In genomic region chr10:47255033-47255813, GRCh38 we compare ENCODE assay signal across 21 cellular contexts. TPM values are rescaled to one million over a fixed set of nuclear protein-coding genes. Genes with fewer than 3 reads are reported as not detected.
DNase-seq lines count a peak whose midpoint lies in the region; ATAC-seq, FAIRE-seq and TF ChIP-seq lines count a peak whose summit lies in the region.
"Had no signal": no experiment of that assay in that cellular context is flagged by ENCODE, and none has a peak within 500 bp of the region (broad histone marks: within the 10 kb centered on the region; RNA-seq: fewer than 3 reads in every experiment).

No MANE protein-coding gene starts in this region.

- peak overlapping the region; percentile 60 for H3K9ac ChIP-seq in Loucy (ENCODE audit: low read depth, low read length, poor library complexity, severe bottlenecking)
- no peak overlapping the region for H3K9ac ChIP-seq in astrocyte (ENCODE audit: low read length)

- H3K27me3 ChIP-seq in Loucy (ENCODE audit: insufficient read depth, low read length, poor library complexity, severe bottlenecking) (no peaks in the 10 kb centered on the region), astrocyte (ENCODE audit: insufficient read depth, low read length) (no peaks in the 10 kb centered on the region), neutrophil (no peaks in the 10 kb centered on the region), A673 (replicated peaks; ENCODE audit: insufficient read depth, low read depth, low read length, poor library complexity) (no peaks in the 10 kb centered on the region)
- H3K27me3 ChIP-seq: adrenal gland, thyroid gland had no signal

- no peaks in the 10 kb centered on the region for H4K20me1 ChIP-seq in Loucy (ENCODE audit: insufficient read depth, low read length, poor library complexity, severe bottlenecking)
- H4K20me1 ChIP-seq in astrocyte (ENCODE audit: insufficient read depth, low read length) = no peaks in the 10 kb centered on the region

- no peak overlapping the region for H3K4me3 ChIP-seq in Loucy (ENCODE audit: low read length, poor library complexity, severe bottlenecking)
- H3K4me3 ChIP-seq in astrocyte (ENCODE audit: insufficient read depth, low read depth, low read length) = no peak overlapping the region
- H3K4me3 ChIP-seq in neutrophil (ENCODE audit: low read depth in 1 of 2, low read length in 1 of 2) = no peak overlapping the region
- no peak overlapping the region for H3K4me3 ChIP-seq in A673 (ENCODE audit: low read depth, low read length, poor library complexity, severe bottlenecking)
- H3K4me3 ChIP-seq: adrenal gland, esophagus squamous epithelium, prostate gland, spleen, thyroid gland had no signal

- peak; percentile 36 for DNase-seq in DMS53 (lab: John Stamatoyannopoulos, UW)
- no peak for DNase-seq in DMS53 treated with DMSO at 0.1 percent for 48 hours (lab: John Stamatoyannopoulos, UW; ENCODE audit: unreplicated experiment)
- DNase-seq in astrocyte (ENCODE audit: low read depth) = no peak
- no peak for DNase-seq in A673 (ENCODE audit: low spot score)
- DNase-seq: activated CD4-positive, alpha-beta T cell treated with anti-CD3 and anti-CD28 coated beads, Interleukin-2, amount 10 ng/mL, durations not matched to agents 7 days and 5 days; activated T-cell treated with anti-CD3 and anti-CD28 coated beads, Interleukin-2, amount 50 U/mL, for 4 hours; C1 segment of cervical spinal cord; esophagus squamous epithelium; spleen; thyroid gland had no signal

- no TSS peak for BruUV-seq in A673 (replicated peaks; lab: Mats Ljungman, UMichigan)

- no peaks in the 10 kb centered on the region for H3K9me3 ChIP-seq in Loucy (ENCODE audit: insufficient read depth, low read depth, low read length)
- H3K9me3 ChIP-seq in astrocyte (ENCODE audit: insufficient read depth, low read depth, low read length) = no peaks in the 10 kb centered on the region
- H3K9me3 ChIP-seq in neutrophil = no peaks in the 10 kb centered on the region
- H3K9me3 ChIP-seq in A673 (ENCODE audit: low read depth, low read length, poor library complexity, severe bottlenecking) = no peaks in the 10 kb centered on the region
- H3K9me3 ChIP-seq: adrenal gland, esophagus squamous epithelium, prostate gland, spleen, thyroid gland had no signal

- no peak for FAIRE-seq in astrocyte (lab: Jason Lieb, UNC)
- FAIRE-seq: HTR-8/SVneo, TTC549 had no signal

- H3K9me3 Mint-ChIP-seq in astrocyte (ENCODE audit: unreplicated experiment) = peaks cover 5% of the 10 kb centered on the region

- peak overlapping the region; percentile 12 for H3K4me3 Mint-ChIP-seq in astrocyte (ENCODE audit: unreplicated experiment)
- H3K4me3 Mint-ChIP-seq: activated CD4-positive, alpha-beta T cell treated with anti-CD3 and anti-CD28 coated beads, Interleukin-2, amount 10 ng/mL, durations not matched to agents 7 days and 5 days; activated T-cell treated with anti-CD3 and anti-CD28 coated beads, Interleukin-2, amount 50 U/mL, for 4 hours had no signal

- no peaks in the 10 kb centered on the region for H3K9me2 ChIP-seq in Loucy (replicated peaks; ENCODE audit: low read depth, low read length)

- peaks cover 4% of the 10 kb centered on the region; the same call in 1 of the 2 replicates for H3F3A ChIP-seq in Loucy (ENCODE audit: low read depth)

- CTCF ChIA-PET in A673 (lab: Charles Lee) = no interaction called here

- no peaks in the 10 kb centered on the region for H3K36me3 Mint-ChIP-seq in astrocyte (ENCODE audit: low read depth, unreplicated experiment)

- H3K4me1 Mint-ChIP-seq in astrocyte (ENCODE audit: low read depth, unreplicated experiment) = peaks cover 32% of the 10 kb centered on the region

- H3K4me2 ChIP-seq in Loucy (ENCODE audit: low read depth, low read length, poor library complexity, severe bottlenecking) = peak overlapping the region; percentile 64
- H3K4me2 ChIP-seq in astrocyte (ENCODE audit: low read length) = no peak overlapping the region

- ATAC-seq in HG02973 (IDR thresholded peaks at IDR 0.05; ENCODE audit: unreplicated experiment) = no peak
- no peak for ATAC-seq in GM18909 (IDR thresholded peaks at IDR 0.05; ENCODE audit: poor library complexity, unreplicated experiment)
- ATAC-seq: activated T-cell treated with anti-CD3 and anti-CD28 coated beads, Interleukin-2, amount 50 U/mL, for 4 hours; Panc1 had no signal

- intact Hi-C loops in A673 (cut with micrococcal nuclease; ENCODE audit: unreplicated experiment) = no loop called here

- H3K27ac ChIP-seq in astrocyte (ENCODE audit: low read depth, low read length) (no peak overlapping the region), neutrophil (peak overlapping the region; percentile 85), A673 (ENCODE audit: low read depth, low read length, poor library complexity, severe bottlenecking) (no peak overlapping the region)
- H3K27ac ChIP-seq: 22Rv1, adrenal gland, esophagus squamous epithelium, prostate gland, spleen, thyroid gland had no signal

- POLR2A ChIA-PET in A673 (lab: Charles Lee; ENCODE audit: low non-redundant PET) = no interaction called here

- H3K36me3 ChIP-seq in Loucy (ENCODE audit: insufficient read depth, low read length) (no peaks in the 10 kb centered on the region), astrocyte (ENCODE audit: insufficient read depth, low read length) (no peaks in the 10 kb centered on the region), neutrophil (no peaks in the 10 kb centered on the region), A673 (ENCODE audit: insufficient read depth, low read length, poor library complexity, severe bottlenecking) (no peaks in the 10 kb centered on the region)
- H3K36me3 ChIP-seq: adrenal gland, esophagus squamous epithelium, prostate gland, spleen, thyroid gland had no signal

- H2AFZ ChIP-seq in Loucy (ENCODE audit: low read length) (no peak overlapping the region), astrocyte (ENCODE audit: low read depth, low read length) (no peak overlapping the region)

- H3K4me1 ChIP-seq in Loucy (ENCODE audit: insufficient read depth, low read length, poor library complexity, severe bottlenecking) = peaks cover 62% of the 10 kb centered on the region
- H3K4me1 ChIP-seq in astrocyte (ENCODE audit: insufficient read depth, low read length) = peaks cover 9% of the 10 kb centered on the region
- H3K4me1 ChIP-seq in neutrophil (ENCODE audit: control insufficient read depth in 1 of 2, insufficient read depth in 1 of 2, low read depth in 1 of 2, low read length in 1 of 2) = peaks cover 65 to 66% of the 10 kb centered on the region in 2 experiments
- H3K4me1 ChIP-seq in A673 (ENCODE audit: insufficient read depth, low read length, poor library complexity, severe bottlenecking) = no peaks in the 10 kb centered on the region
- H3K4me1 ChIP-seq: adrenal gland, esophagus squamous epithelium, prostate gland had no signal

- peak overlapping the region; percentile 5 for H3K27ac Mint-ChIP-seq in astrocyte (ENCODE audit: unreplicated experiment)

- TF ChIP-seq CTCF in Loucy (conservative IDR thresholded peaks at IDR 0.05; ENCODE audit: low read length) (no peak), astrocyte (IDR thresholded peaks at IDR 0.05; ENCODE audit: insufficient read depth, low read depth, low read length) (no peak), neutrophil (IDR thresholded peaks at IDR 0.05) (no peak), A673 (conservative IDR thresholded peaks at IDR 0.05; ENCODE audit: low read depth, low read length) (no peak)

- H3K79me2 ChIP-seq in Loucy (ENCODE audit: insufficient read depth, low read length) (no peaks in the 10 kb centered on the region), astrocyte (ENCODE audit: insufficient read depth, low read length) (no peaks in the 10 kb centered on the region)

- H3K27me3 Mint-ChIP-seq in astrocyte (ENCODE audit: low read depth, unreplicated experiment) = peaks cover 8% of the 10 kb centered on the region
- H3K27me3 Mint-ChIP-seq: activated CD4-positive, alpha-beta T cell treated with anti-CD3 and anti-CD28 coated beads, Interleukin-2, amount 10 ng/mL, durations not matched to agents 7 days and 5 days had no signal

RNA-seq across cellular contexts. Expression of gene GDF10, which starts 44.8 kb away (rescaled TPM):
- total RNA-seq in astrocyte (2.2 and 6.1 TPM in 2 replicates), A673 (2021) (0.45 and 0.52 TPM in 2 replicates)
- total RNA-seq: M059J had no signal
